ENCODE assay signal across 13 cellular contexts in the genomic region with DNA sequence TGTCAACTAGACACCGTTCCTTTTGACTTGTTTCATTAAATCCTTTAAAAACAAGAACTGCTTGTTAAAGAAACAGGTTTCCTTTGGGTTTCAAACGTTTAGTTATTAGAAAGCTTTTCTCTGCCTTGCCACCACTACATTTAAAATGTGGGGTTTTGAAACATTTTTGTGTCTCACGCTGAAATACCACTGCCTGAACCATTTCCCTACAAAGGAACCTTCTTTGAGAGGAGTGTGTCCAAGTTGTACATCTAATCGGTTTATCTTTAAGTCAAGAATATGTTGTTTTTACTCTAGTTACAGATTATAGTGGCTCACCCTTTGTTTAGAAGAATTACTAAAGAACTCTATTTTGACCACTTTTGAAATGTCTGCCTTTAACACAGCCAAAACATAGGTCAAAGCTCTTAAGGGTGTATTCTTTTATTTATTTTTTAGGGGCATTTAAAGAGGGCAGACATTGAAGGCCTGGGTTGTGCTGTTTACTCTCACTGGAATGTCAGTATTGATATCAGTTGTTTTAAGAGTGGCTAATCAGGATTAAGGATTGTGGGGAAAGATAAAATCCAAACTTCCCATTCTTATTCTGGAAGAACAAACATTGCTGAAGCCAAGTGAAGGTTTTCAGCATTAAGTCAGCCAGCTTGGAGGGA.
A peak's percentile ranks its signal among the peaks of the same experiment; 100 is the strongest.
DNase-seq lines count a peak whose midpoint lies in the region; ATAC-seq and TF ChIP-seq lines count a peak whose summit lies in the region.
"Had no signal": no experiment of that assay in that cellular context is flagged by ENCODE, and none has a peak within 500 bp of the region (broad histone marks: within the 10 kb centered on the region; RNA-seq: fewer than 3 reads in every experiment).

No MANE protein-coding gene starts in this region.

- WGBS in testis, 2 donors = 49 to 51% methylated on average over 4 of the region's 4 CpGs

- peaks cover 58% of the 10 kb centered on the region for H3K4me1 Mint-ChIP-seq in activated T-cell treated with anti-CD3 and anti-CD28 coated beads, Interleukin-2, amount 50 U/mL, for 72 hours (ENCODE audit: low read depth)

- H3K4me3 ChIP-seq in left lung (no peak overlapping the region), testis (no peak overlapping the region)
- H3K4me3 ChIP-seq: HAP-1 had no signal

- peak overlapping the region; percentile 91 for H3K27ac Mint-ChIP-seq in activated T-cell treated with anti-CD3 and anti-CD28 coated beads, Interleukin-2, amount 50 U/mL, for 72 hours

- no peak for ATAC-seq in activated T-cell treated with anti-CD3 and anti-CD28 coated beads, Interleukin-2, amount 50 U/mL, for 72 hours (replicated peaks in 1 of 2)
- ATAC-seq in left lung = no peak
- ATAC-seq: left lobe of liver had no signal

- H3K27ac ChIP-seq in angular gyrus (ENCODE audit: low read depth, low read length) (peak overlapping the region; percentile 22), left lung (peak overlapping the region; percentile 40 to 46), testis (peak overlapping the region; percentile 21 to 55)

- no peak for TF ChIP-seq CTCF in left lung (IDR thresholded peaks at IDR 0.05)
- TF ChIP-seq CTCF in testis (IDR thresholded peaks at IDR 0.05) = no peak

- peaks cover 0 to 1% of the 10 kb centered on the region in 2 donors for H3K36me3 ChIP-seq in left lung
- H3K36me3 ChIP-seq in testis (ENCODE audit: low read depth, missing control alignments) = no peaks in the 10 kb centered on the region
- H3K36me3 ChIP-seq: HAP-1 had no signal

- TF ChIP-seq POLR2A in testis (IDR thresholded peaks at IDR 0.05) = no peak

- peak overlapping the region in 1 of 2 donors; percentile 76 for H3K4me3 Mint-ChIP-seq in activated T-cell treated with anti-CD3 and anti-CD28 coated beads, Interleukin-2, amount 50 U/mL, for 72 hours

- intact Hi-C loops in left lung (cut with DNase I) = no loop called here
- intact Hi-C loops in testis (cut with DNase I; ENCODE audit: low total_unique reads) = loop anchor here (5.0 kb wide), 1 partner anchor 143 kb away; a partner anchor contains a TSS

- peaks cover 25 to 46% of the 10 kb centered on the region in 2 donors for H3K4me1 ChIP-seq in left lung
- H3K4me1 ChIP-seq in testis = peaks cover 30% of the 10 kb centered on the region
- H3K4me1 ChIP-seq: HAP-1 had no signal

- H3K9me3 Mint-ChIP-seq in activated T-cell treated with anti-CD3 and anti-CD28 coated beads, Interleukin-2, amount 50 U/mL, for 72 hours = no peaks in the 10 kb centered on the region

- no peaks in the 10 kb centered on the region for H3K9me3 ChIP-seq in left lung
- no peaks in the 10 kb centered on the region for H3K9me3 ChIP-seq in testis
- H3K9me3 ChIP-seq: HAP-1 had no signal

- DNase-seq in activated T-cell treated with anti-CD3 and anti-CD28 coated beads, Interleukin-2, amount 50 U/mL, for 72 hours = no peak
- no peak for DNase-seq in activated T-cell treated with anti-CD3 and anti-CD28 coated beads, Interleukin-2, amount 50 U/mL, for 1 hour
- no peak for DNase-seq in left lung
- DNase-seq in testis = no peak
- DNase-seq in cerebellum (ENCODE audit: low spot score) = no peak
- no peak for DNase-seq in NCI-H1694 treated with DMSO at 0.1 percent for 48 hours (lab: John Stamatoyannopoulos, UW)
- no peak for DNase-seq in HCEC 1CT
- DNase-seq: NCI-H1048; NK-92 treated with Interleukin-12 subunit alpha and Interleukin-12 subunit beta, amount 100 ng/mL, for 24 hours; T1000 had no signal

- no peaks in the 10 kb centered on the region for H3K27me3 Mint-ChIP-seq in activated T-cell treated with anti-CD3 and anti-CD28 coated beads, Interleukin-2, amount 50 U/mL, for 72 hours (ENCODE audit: low read depth)

- peaks cover 9 to 17% of the 10 kb centered on the region in 2 donors for H3K36me3 Mint-ChIP-seq in activated T-cell treated with anti-CD3 and anti-CD28 coated beads, Interleukin-2, amount 50 U/mL, for 72 hours (ENCODE audit: insufficient read depth in 2 of 2)

- H3K27me3 ChIP-seq in left lung = no peaks in the 10 kb centered on the region
- H3K27me3 ChIP-seq in testis = no peaks in the 10 kb centered on the region
